Comparison of ENCODE assay signal across 12 cellular contexts in the genomic region with DNA sequence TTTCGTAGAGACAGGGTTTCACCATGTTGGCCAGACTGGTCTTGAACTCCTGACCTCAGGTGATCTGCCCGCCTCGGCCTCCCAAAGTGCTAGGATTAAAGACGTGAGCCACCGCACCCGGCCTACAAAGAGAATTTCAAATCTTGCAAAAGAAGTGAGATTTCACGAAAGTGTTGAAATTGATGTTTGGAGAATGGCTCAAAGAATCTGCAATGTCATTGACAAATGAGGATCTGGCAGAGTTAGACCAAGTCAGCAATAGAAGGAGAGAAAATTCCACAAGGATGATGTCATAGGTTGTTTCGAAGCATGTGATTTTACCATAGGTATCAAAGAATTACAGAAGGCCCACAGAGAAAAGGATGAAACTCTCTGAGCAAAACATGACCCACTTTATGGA.
A peak's percentile ranks its signal among the peaks of the same experiment; 100 is the strongest.
DNase-seq lines count a peak whose midpoint lies in the region; ATAC-seq and TF ChIP-seq lines count a peak whose summit lies in the region.
"Had no signal": no experiment of that assay in that cellular context is flagged by ENCODE, and none has a peak within 500 bp of the region (broad histone marks: within the 10 kb centered on the region; RNA-seq: fewer than 3 reads in every experiment).

No MANE protein-coding gene starts in this region.

- no peaks in the 10 kb centered on the region for H3K9me3 ChIP-seq in HEK293 (ENCODE audit: control insufficient read depth, insufficient read depth, low read depth, low read length)
- no peaks in the 10 kb centered on the region for H3K9me3 ChIP-seq in SK-N-MC (ENCODE audit: low read depth, low read length)
- H3K9me3 ChIP-seq: SJSA1, suprapubic skin had no signal

- POLR2A ChIA-PET in HEK293 (lab: Yijun Ruan, JAX), result no interaction called here
- POLR2A ChIA-PET in activated CD8-positive, alpha-beta T cell treated with anti-CD3 and anti-CD28 coated beads for 36 hours (lab: Charles Lee), result no interaction called here

- no peaks in the 10 kb centered on the region for H3K4me1 Mint-ChIP-seq in activated CD8-positive, alpha-beta T cell treated with anti-CD3 and anti-CD28 coated beads for 36 hours (ENCODE audit: low read depth)

- no peak overlapping the region for H3K4me3 Mint-ChIP-seq in activated CD8-positive, alpha-beta T cell treated with anti-CD3 and anti-CD28 coated beads for 36 hours
- H3K4me3 Mint-ChIP-seq: effector memory CD8-positive, alpha-beta T cell had no signal

- H3K4me1 ChIP-seq in HEK293 (ENCODE audit: control insufficient read depth, insufficient read depth, low read length), result no peaks in the 10 kb centered on the region
- H3K4me1 ChIP-seq: SJSA1 had no signal

- TF ChIP-seq CTCF in HEK293 (tag by site-specific recombination; IDR thresholded peaks at IDR 0.05), result no peak
- TF ChIP-seq CTCF in fibroblast of the aortic adventitia (IDR thresholded peaks at IDR 0.05; ENCODE audit: insufficient read depth, low read length), result no peak
- TF ChIP-seq CTCF in retinal pigment epithelial cell (conservative IDR thresholded peaks at IDR 0.05; ENCODE audit: low read depth, low read length), result no peak
- no peak for TF ChIP-seq CTCF in activated CD8-positive, alpha-beta T cell treated with anti-CD3 and anti-CD28 coated beads for 36 hours (IDR thresholded peaks at IDR 0.05)

- no peaks in the 10 kb centered on the region for H3K9me3 Mint-ChIP-seq in activated CD8-positive, alpha-beta T cell treated with anti-CD3 and anti-CD28 coated beads for 36 hours
- H3K9me3 Mint-ChIP-seq: effector memory CD8-positive, alpha-beta T cell had no signal

- CTCF ChIA-PET in HEK293 (lab: Yijun Ruan, JAX), result interaction anchor here (0.6 to 1.8 kb wide), 2 partner anchors 32 to 34 kb away, joined by 4 to 6 read pairs; no protein-coding TSS in a partner anchor
- CTCF ChIA-PET in activated CD8-positive, alpha-beta T cell treated with anti-CD3 and anti-CD28 coated beads for 36 hours (lab: Charles Lee), result no interaction called here

- DNase-seq in SK-N-MC (ENCODE audit: low read depth, low spot score), result no peak
- peak; percentile 73 for DNase-seq in fibroblast of the aortic adventitia (ENCODE audit: low read depth)
- DNase-seq in retinal pigment epithelial cell (ENCODE audit: low read depth), result peak; percentile 56
- no peak for DNase-seq in activated CD8-positive, alpha-beta T cell treated with anti-CD3 and anti-CD28 coated beads for 36 hours
- DNase-seq in NCI-H524 (lab: John Stamatoyannopoulos, UW), result no peak
- no peak for DNase-seq in NCI-H1092 (lab: John Stamatoyannopoulos, UW)
- DNase-seq: activated CD4-positive, alpha-beta T cell treated with anti-CD3 and anti-CD28 coated beads for 48 hours; effector memory CD8-positive, alpha-beta T cell had no signal

- no peak overlapping the region for H3K9ac ChIP-seq in SK-N-MC (ENCODE audit: insufficient read length)

- H3K27me3 Mint-ChIP-seq in activated CD8-positive, alpha-beta T cell treated with anti-CD3 and anti-CD28 coated beads for 36 hours, result peaks cover under 1% of the 10 kb centered on the region

- ATAC-seq in HG03139 (IDR thresholded peaks at IDR 0.05; ENCODE audit: unreplicated experiment), result no peak
- ATAC-seq in activated CD8-positive, alpha-beta T cell treated with anti-CD3 and anti-CD28 coated beads for 36 hours, result no peak
- ATAC-seq: effector memory CD8-positive, alpha-beta T cell had no signal

- H3K27ac Mint-ChIP-seq in activated CD8-positive, alpha-beta T cell treated with anti-CD3 and anti-CD28 coated beads for 36 hours, result no peak overlapping the region
- H3K27ac Mint-ChIP-seq: effector memory CD8-positive, alpha-beta T cell had no signal

- H3K4me3 ChIP-seq in HEK293 (ENCODE audit: low read depth, low read length) (no peak overlapping the region), SK-N-MC (no peak overlapping the region), fibroblast of the aortic adventitia (ENCODE audit: low read depth, low read length) (no peak overlapping the region), retinal pigment epithelial cell (ENCODE audit: low read length) (no peak overlapping the region)
- H3K4me3 ChIP-seq: SJSA1, suprapubic skin had no signal

- intact Hi-C loops in activated CD8-positive, alpha-beta T cell treated with anti-CD3 and anti-CD28 coated beads for 36 hours (cut with micrococcal nuclease), result no loop called here

- H3K27ac ChIP-seq in HEK293 (ENCODE audit: extremely low read depth, low read depth, low read length), result no peak overlapping the region
- H3K27ac ChIP-seq in SK-N-MC, result 0 out of 2 replicates have a peak overlapping the region, but pooled peaks have one; percentile 13
- H3K27ac ChIP-seq: SJSA1, suprapubic skin had no signal

- no peaks in the 10 kb centered on the region for H3K36me3 Mint-ChIP-seq in activated CD8-positive, alpha-beta T cell treated with anti-CD3 and anti-CD28 coated beads for 36 hours (ENCODE audit: low read depth)

- H3K36me3 ChIP-seq in HEK293 (ENCODE audit: control insufficient read depth in 2 of 2, insufficient read depth in 1 of 2, low read length in 2 of 2) (no peaks in the 10 kb centered on the region), SK-N-MC (ENCODE audit: insufficient read depth, low read length) (no peaks in the 10 kb centered on the region)
- H3K36me3 ChIP-seq: SJSA1, suprapubic skin had no signal

TF ChIP-seq in HEK293, 187 proteins besides CTCF, POLR2A, EP300 and RAD21:
- TF ChIP-seq ZNF169 (tag by site-specific recombination; IDR thresholded peaks at IDR 0.05) (no peak), ZNF423 (tag by site-specific recombination; IDR thresholded peaks at IDR 0.05) (no peak), ZNF404 (tag by site-specific recombination; IDR thresholded peaks at IDR 0.05) (no peak), ZNF23 (tag by site-specific recombination; IDR thresholded peaks at IDR 0.05; ENCODE audit: borderline replicate concordance) (no peak)
- TF ChIP-seq, protein P1, sequence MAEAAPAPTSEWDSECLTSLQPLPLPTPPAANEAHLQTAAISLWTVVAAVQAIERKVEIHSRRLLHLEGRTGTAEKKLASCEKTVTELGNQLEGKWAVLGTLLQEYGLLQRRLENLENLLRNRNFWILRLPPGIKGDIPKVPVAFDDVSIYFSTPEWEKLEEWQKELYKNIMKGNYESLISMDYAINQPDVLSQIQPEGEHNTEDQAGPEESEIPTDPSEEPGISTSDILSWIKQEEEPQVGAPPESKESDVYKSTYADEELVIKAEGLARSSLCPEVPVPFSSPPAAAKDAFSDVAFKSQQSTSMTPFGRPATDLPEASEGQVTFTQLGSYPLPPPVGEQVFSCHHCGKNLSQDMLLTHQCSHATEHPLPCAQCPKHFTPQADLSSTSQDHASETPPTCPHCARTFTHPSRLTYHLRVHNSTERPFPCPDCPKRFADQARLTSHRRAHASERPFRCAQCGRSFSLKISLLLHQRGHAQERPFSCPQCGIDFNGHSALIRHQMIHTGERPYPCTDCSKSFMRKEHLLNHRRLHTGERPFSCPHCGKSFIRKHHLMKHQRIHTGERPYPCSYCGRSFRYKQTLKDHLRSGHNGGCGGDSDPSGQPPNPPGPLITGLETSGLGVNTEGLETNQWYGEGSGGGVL (tag by site-specific recombination; IDR thresholded peaks at IDR 0.05), result no peak
- TF ChIP-seq, protein P2, sequence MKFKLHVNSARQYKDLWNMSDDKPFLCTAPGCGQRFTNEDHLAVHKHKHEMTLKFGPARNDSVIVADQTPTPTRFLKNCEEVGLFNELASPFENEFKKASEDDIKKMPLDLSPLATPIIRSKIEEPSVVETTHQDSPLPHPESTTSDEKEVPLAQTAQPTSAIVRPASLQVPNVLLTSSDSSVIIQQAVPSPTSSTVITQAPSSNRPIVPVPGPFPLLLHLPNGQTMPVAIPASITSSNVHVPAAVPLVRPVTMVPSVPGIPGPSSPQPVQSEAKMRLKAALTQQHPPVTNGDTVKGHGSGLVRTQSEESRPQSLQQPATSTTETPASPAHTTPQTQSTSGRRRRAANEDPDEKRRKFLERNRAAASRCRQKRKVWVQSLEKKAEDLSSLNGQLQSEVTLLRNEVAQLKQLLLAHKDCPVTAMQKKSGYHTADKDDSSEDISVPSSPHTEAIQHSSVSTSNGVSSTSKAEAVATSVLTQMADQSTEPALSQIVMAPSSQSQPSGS (tag by site-specific recombination; IDR thresholded peaks at IDR 0.05; ENCODE audit: low read depth), result peak; percentile 81
- TF ChIP-seq, protein P3, sequence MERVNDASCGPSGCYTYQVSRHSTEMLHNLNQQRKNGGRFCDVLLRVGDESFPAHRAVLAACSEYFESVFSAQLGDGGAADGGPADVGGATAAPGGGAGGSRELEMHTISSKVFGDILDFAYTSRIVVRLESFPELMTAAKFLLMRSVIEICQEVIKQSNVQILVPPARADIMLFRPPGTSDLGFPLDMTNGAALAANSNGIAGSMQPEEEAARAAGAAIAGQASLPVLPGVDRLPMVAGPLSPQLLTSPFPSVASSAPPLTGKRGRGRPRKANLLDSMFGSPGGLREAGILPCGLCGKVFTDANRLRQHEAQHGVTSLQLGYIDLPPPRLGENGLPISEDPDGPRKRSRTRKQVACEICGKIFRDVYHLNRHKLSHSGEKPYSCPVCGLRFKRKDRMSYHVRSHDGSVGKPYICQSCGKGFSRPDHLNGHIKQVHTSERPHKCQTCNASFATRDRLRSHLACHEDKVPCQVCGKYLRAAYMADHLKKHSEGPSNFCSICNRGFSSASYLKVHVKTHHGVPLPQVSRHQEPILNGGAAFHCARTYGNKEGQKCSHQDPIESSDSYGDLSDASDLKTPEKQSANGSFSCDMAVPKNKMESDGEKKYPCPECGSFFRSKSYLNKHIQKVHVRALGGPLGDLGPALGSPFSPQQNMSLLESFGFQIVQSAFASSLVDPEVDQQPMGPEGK (tag by site-specific recombination; IDR thresholded peaks at IDR 0.05), result no peak

Comparison
In these comparisons a context has a peak if more than half of its experiments do, and no peak if none do; other contexts are left out.
1. DNase-seq: peak in fibroblast of the aortic adventitia (single experiment) and retinal pigment epithelial cell (single experiment); none in SK-N-MC (single experiment), activated CD8-positive, alpha-beta T cell treated with anti-CD3 and anti-CD28 coated beads for 36 hours (single experiment), NCI-H524 (0 of 2) and NCI-H1092 (single experiment).